Comparison of ENCODE assay signal across 8 cellular contexts in the genomic region with DNA sequence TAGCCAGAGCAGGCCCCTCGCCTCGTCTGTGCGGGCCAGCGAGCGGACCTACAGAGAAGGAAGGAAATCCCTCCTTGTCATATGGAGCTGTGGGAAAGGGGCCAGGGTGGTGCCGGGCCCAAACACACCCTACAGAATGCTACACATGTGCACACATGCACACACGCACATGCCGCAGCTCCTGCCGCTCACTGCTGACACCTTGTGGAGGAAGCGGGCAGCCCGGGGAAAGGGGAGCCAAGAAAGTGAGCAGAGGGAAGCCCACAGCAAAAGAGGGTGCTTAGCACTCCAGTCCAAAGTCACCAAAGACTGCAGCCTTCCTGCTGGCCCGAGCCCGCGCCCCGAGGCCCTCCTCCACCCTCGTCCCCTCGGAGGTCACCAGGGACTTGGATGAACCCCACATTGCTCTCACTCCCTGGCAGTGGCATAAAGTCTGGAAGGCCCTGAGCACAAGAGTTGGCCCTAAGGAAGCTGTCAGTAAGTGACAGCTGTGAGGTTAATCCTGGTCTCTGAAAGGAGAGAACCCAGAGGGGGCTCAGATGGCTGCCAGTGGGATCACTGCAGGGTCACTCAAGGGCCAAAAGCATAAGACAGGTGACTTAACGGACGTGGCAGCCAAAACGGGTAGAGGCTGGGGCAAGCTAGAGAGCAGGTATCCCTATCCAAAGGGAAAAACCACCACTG.
A peak's percentile ranks its signal among the peaks of the same experiment; 100 is the strongest.
DNase-seq lines count a peak whose midpoint lies in the region; FAIRE-seq and TF ChIP-seq lines count a peak whose summit lies in the region.

No MANE protein-coding gene starts in this region.

- H3K4me3 ChIP-seq in CD8-positive, alpha-beta memory T cell (ENCODE audit: low read length): no peak overlapping the region
- no peak overlapping the region for H3K4me3 ChIP-seq in ovary
- no peak overlapping the region for H3K4me3 ChIP-seq in transverse colon

- no peaks in the 10 kb centered on the region for H3K27me3 Mint-ChIP-seq in CD8-positive, alpha-beta memory T cell

- DNase-seq in CD8-positive, alpha-beta memory T cell: peak; percentile 33 to 71 (median 48)
- DNase-seq in HuH-7 (ENCODE audit: low spot score): peak; percentile 81
- peak; percentile 24 for DNase-seq in RCC 7860 (ENCODE audit: low spot score)
- DNase-seq in activated T-helper 9 cell treated with anti-CD3 and anti-CD28 coated beads, Interleukin-2, amount 50 U/mL, for 16 hours (ENCODE audit: low read depth): peak; percentile 59
- DNase-seq in fibroblast of the conjunctiva (ENCODE audit: low read depth): peak; percentile 50
- peak; percentile 53 to 83 (median 73) for DNase-seq in ovary
- DNase-seq in transverse colon: peak; percentile 68
- no peak for DNase-seq in OCI-M2 (lab: John Stamatoyannopoulos, UW; ENCODE audit: unreplicated experiment)

- in situ Hi-C loops in transverse colon (cut with MboI; ENCODE audit: low pct_ligation_motif_present in 1 of 4, low pct_unique_long_range_greater_than_20kb in 1 of 4, low sequenced_read_pairs in 3 of 4): loop anchor here in 2 of 4 donors (5.0 to 10.0 kb wide), 2 partner anchors 145 to 147 kb away; no protein-coding TSS in a partner anchor

- no peak for TF ChIP-seq POLR2A in ovary (IDR thresholded peaks at IDR 0.05)
- TF ChIP-seq POLR2A in transverse colon (IDR thresholded peaks at IDR 0.05): no peak

- FAIRE-seq in RCC 7860 (lab: Jason Lieb, UNC): no peak

- no peak overlapping the region for H3K4me3 Mint-ChIP-seq in CD8-positive, alpha-beta memory T cell

- TF ChIP-seq CTCF in ovary (IDR thresholded peaks at IDR 0.05) (peak; percentile 55 to 84 (median 70)), transverse colon (IDR thresholded peaks at IDR 0.05) (peak; percentile 70 to 89 (median 79))

- no peak overlapping the region for H3K27ac ChIP-seq in CD8-positive, alpha-beta memory T cell (ENCODE audit: low read depth, low read length)
- no peak overlapping the region for H3K27ac ChIP-seq in ovary
- H3K27ac ChIP-seq in transverse colon: no peak overlapping the region

- peak overlapping the region in 1 of 8 donors; percentile 44 for H3K27ac Mint-ChIP-seq in CD8-positive, alpha-beta memory T cell

- CTCF ChIA-PET in CD8-positive, alpha-beta memory T cell (lab: Charles Lee): interaction anchor here (0.6 to 4.4 kb wide), 16 partner anchors 10 to 384 kb away, joined by 3 to 67 read pairs (median 3); no protein-coding TSS in a partner anchor

- peaks cover 0 to 81% (median 13%) of the 10 kb centered on the region in 3 donors for H3K36me3 Mint-ChIP-seq in CD8-positive, alpha-beta memory T cell

- WGBS in ovary, 3 donors: 28 to 37% (median 31%) methylated on average over 20 of the region's 20 CpGs
- 12 to 37% methylated on average over 9 to 17 of the region's 20 CpGs for WGBS in transverse colon (ENCODE audit: low coverage in 1 of 2), 2 donors

- H3K27me3 ChIP-seq in CD8-positive, alpha-beta memory T cell (ENCODE audit: insufficient read depth, low read length, poor library complexity, severe bottlenecking): no peaks in the 10 kb centered on the region
- H3K27me3 ChIP-seq in ovary (no peaks in the 10 kb centered on the region), transverse colon (no peaks in the 10 kb centered on the region)

- no peaks in the 10 kb centered on the region for H3K9me3 ChIP-seq in CD8-positive, alpha-beta memory T cell (ENCODE audit: low read length)
- no peaks in the 10 kb centered on the region for H3K9me3 ChIP-seq in ovary
- H3K9me3 ChIP-seq in transverse colon: no peaks in the 10 kb centered on the region

- H3K4me1 ChIP-seq in CD8-positive, alpha-beta memory T cell (ENCODE audit: insufficient read depth, low read length): no peaks in the 10 kb centered on the region
- H3K4me1 ChIP-seq in ovary (ENCODE audit: insufficient read depth) (peaks cover 1% of the 10 kb centered on the region), transverse colon (no peaks in the 10 kb centered on the region)

- POLR2A ChIA-PET in CD8-positive, alpha-beta memory T cell (lab: Charles Lee): interaction anchor here (1.0 to 1.4 kb wide), 2 partner anchors 12 to 147 kb away, joined by 3 to 5 read pairs; no protein-coding TSS in a partner anchor

- no peaks in the 10 kb centered on the region for H3K9me3 Mint-ChIP-seq in CD8-positive, alpha-beta memory T cell

- H3K36me3 ChIP-seq in CD8-positive, alpha-beta memory T cell (ENCODE audit: insufficient read depth, low read length): peaks cover 47% of the 10 kb centered on the region
- H3K36me3 ChIP-seq in ovary (no peaks in the 10 kb centered on the region), transverse colon (peaks cover 0 to 30% (median 15%) of the 10 kb centered on the region in 4 donors)

- peaks cover 2 to 5% (median 3%) of the 10 kb centered on the region in 3 donors for H3K4me1 Mint-ChIP-seq in CD8-positive, alpha-beta memory T cell

- intact Hi-C loops in ovary (cut with DNase I): loop anchor here in 3 of 4 donors (2.0 to 5.0 kb wide), 3 partner anchors 145 to 150 kb away; no protein-coding TSS in a partner anchor
- intact Hi-C loops in transverse colon (cut with DNase I; ENCODE audit: low total_unique reads): loop anchor here (2.0 to 10.0 kb wide), 2 partner anchors 143 to 387 kb away; a partner anchor contains a TSS

- TF ChIP-seq EP300 in ovary (IDR thresholded peaks at IDR 0.05): no peak
- no peak for TF ChIP-seq EP300 in transverse colon (IDR thresholded peaks at IDR 0.05; ENCODE audit: low read depth)
